In genomic region chr6:26532699-26533523, GRCh38 we compare ENCODE assay signal across 1 cellular context.
A peak's percentile ranks its signal among the peaks of the same experiment; 100 is the strongest.
TF ChIP-seq lines count a peak whose summit lies in the region.

No MANE protein-coding gene starts in this region.

TF ChIP-seq in GM23338, 12 proteins besides CTCF, POLR2A, EP300 and RAD21 (continued from another document):
- TF ChIP-seq, protein P1, sequence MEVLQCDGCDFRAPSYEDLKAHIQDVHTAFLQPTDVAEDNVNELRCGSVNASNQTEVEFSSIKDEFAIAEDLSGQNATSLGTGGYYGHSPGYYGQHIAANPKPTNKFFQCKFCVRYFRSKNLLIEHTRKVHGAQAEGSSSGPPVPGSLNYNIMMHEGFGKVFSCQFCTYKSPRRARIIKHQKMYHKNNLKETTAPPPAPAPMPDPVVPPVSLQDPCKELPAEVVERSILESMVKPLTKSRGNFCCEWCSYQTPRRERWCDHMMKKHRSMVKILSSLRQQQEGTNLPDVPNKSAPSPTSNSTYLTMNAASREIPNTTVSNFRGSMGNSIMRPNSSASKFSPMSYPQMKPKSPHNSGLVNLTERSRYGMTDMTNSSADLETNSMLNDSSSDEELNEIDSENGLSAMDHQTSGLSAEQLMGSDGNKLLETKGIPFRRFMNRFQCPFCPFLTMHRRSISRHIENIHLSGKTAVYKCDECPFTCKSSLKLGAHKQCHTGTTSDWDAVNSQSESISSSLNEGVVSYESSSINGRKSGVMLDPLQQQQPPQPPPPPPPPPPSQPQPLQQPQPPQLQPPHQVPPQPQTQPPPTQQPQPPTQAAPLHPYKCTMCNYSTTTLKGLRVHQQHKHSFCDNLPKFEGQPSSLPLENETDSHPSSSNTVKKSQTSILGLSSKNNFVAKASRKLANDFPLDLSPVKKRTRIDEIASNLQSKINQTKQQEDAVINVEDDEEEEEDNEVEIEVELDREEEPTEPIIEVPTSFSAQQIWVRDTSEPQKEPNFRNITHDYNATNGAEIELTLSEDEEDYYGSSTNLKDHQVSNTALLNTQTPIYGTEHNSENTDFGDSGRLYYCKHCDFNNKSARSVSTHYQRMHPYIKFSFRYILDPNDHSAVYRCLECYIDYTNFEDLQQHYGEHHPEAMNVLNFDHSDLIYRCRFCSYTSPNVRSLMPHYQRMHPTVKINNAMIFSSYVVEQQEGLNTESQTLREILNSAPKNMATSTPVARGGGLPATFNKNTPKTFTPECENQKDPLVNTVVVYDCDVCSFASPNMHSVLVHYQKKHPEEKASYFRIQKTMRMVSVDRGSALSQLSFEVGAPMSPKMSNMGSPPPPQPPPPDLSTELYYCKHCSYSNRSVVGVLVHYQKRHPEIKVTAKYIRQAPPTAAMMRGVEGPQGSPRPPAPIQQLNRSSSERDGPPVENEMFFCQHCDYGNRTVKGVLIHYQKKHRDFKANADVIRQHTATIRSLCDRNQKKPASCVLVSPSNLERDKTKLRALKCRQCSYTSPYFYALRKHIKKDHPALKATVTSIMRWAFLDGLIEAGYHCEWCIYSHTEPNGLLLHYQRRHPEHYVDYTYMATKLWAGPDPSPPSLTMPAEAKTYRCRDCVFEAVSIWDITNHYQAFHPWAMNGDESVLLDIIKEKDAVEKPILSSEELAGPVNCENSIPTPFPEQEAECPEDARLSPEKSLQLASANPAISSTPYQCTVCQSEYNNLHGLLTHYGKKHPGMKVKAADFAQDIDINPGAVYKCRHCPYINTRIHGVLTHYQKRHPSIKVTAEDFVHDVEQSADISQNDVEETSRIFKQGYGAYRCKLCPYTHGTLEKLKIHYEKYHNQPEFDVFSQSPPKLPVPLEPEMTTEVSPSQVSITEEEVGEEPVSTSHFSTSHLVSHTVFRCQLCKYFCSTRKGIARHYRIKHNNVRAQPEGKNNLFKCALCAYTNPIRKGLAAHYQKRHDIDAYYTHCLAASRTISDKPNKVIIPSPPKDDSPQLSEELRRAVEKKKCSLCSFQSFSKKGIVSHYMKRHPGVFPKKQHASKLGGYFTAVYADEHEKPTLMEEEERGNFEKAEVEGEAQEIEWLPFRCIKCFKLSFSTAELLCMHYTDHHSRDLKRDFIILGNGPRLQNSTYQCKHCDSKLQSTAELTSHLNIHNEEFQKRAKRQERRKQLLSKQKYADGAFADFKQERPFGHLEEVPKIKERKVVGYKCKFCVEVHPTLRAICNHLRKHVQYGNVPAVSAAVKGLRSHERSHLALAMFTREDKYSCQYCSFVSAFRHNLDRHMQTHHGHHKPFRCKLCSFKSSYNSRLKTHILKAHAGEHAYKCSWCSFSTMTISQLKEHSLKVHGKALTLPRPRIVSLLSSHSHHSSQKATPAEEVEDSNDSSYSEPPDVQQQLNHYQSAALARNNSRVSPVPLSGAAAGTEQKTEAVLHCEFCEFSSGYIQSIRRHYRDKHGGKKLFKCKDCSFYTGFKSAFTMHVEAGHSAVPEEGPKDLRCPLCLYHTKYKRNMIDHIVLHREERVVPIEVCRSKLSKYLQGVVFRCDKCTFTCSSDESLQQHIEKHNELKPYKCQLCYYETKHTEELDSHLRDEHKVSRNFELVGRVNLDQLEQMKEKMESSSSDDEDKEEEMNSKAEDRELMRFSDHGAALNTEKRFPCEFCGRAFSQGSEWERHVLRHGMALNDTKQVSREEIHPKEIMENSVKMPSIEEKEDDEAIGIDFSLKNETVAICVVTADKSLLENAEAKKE (CRISPR knock-in tag; IDR thresholded peaks at IDR 0.05): 0 out of 2 replicates have a peak, but pooled peaks have one; percentile 8
- TF ChIP-seq ZNF114 (CRISPR knock-in tag; IDR thresholded peaks at IDR 0.05) (0 out of 2 replicates have a peak, but pooled peaks have one; percentile 35), JUNB (IDR thresholded peaks at IDR 0.05; ENCODE audit: unreplicated experiment) (no peak), POLR2AphosphoS5 (IDR thresholded peaks at IDR 0.05; ENCODE audit: low read depth) (no peak)
